In the genomic region with DNA sequence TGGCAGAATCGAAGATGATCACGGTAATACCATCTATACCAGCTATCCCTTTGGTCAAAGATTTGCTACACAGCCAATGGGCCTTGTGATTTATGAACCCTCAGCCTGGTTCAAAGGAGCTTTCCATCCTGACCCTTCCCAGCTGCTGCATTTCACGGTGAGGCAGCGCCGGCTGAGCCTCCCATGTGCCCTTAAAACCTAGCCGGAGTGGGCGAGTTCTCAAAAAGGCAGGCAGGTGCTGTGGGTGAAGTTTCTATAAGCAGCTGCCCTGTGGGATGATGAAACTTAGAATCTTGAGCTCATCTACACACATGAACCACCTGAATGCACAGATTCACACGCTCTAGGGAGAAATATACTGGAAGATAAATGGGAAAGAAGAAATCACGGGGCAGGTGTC, we compare ENCODE assay signal across 25 cellular contexts.
"Had no signal": no experiment of that assay in that cellular context is flagged by ENCODE, and none has a peak within 500 bp of the region (broad histone marks: within the 10 kb centered on the region; RNA-seq: fewer than 3 reads in every experiment).

No MANE protein-coding gene starts in this region.

- ATAC-seq: effector memory CD8-positive, alpha-beta T cell; left lobe of liver; mucosa of descending colon; natural killer cell treated with Interleukin-12 subunit alpha and Interleukin-12 subunit beta and Interleukin-15 and Interleukin-18, amount 100 ng/mL, for 72 hours; right cardiac atrium; stimulated activated effector memory CD8-positive, alpha-beta T cell treated with anti-CD3 and anti-CD28 coated beads, Interleukin-12 subunit alpha, Interleukin-12 subunit beta, amount 100 ng/mL, for 72 hours; stimulated activated naive CD8-positive, alpha-beta T cell treated with anti-CD3 and anti-CD28 coated beads, Interleukin-15, Interleukin-2, amounts not matched to agents 100 U/mL and 50 U/mL, for 24 hours had no signal

- H2AFZ ChIP-seq: neural progenitor cell had no signal

- H3K36me3 Mint-ChIP-seq: natural killer cell treated with Interleukin-12 subunit alpha and Interleukin-12 subunit beta and Interleukin-15 and Interleukin-18, amount 100 ng/mL, for 72 hours had no signal

- DNase-seq: cortex of kidney; effector memory CD8-positive, alpha-beta T cell; erythroblast; esophagus squamous epithelium; foreskin melanocyte; glutamatergic neuron; hypothalamus; mucosa of descending colon; naive B cell; sigmoid colon; stimulated activated CD4-positive, alpha-beta T cell treated with anti-CD3 and anti-CD28 coated beads, Interleukin-2, amount 100 ng/mL, for 24 hours; stimulated activated CD4-positive, alpha-beta T cell treated with anti-CD3 and anti-CD28 coated beads, Interleukin-4, amount 100 ng/mL, for 24 hours; stimulated activated naive CD8-positive, alpha-beta T cell treated with anti-CD3 and anti-CD28 coated beads, Interleukin-15, Interleukin-2, amounts not matched to agents 100 U/mL and 50 U/mL, for 24 hours; substantia nigra; testis; tibial artery had no signal

- H3K4me1 ChIP-seq: esophagus squamous epithelium, prostate gland, sigmoid colon, tibial artery had no signal

- H3K9me3 ChIP-seq: esophagus squamous epithelium, mucosa of descending colon, prostate gland, sigmoid colon, testis, tibial artery had no signal

- H3K4me1 Mint-ChIP-seq: memory B cell; naive B cell; stimulated activated effector memory CD8-positive, alpha-beta T cell treated with anti-CD3 and anti-CD28 coated beads, Interleukin-12 subunit alpha, Interleukin-12 subunit beta, amount 100 ng/mL, for 72 hours had no signal

- H3K27ac Mint-ChIP-seq: memory B cell; mesothelial cell of epicardium; naive B cell; natural killer cell treated with Interleukin-12 subunit alpha and Interleukin-12 subunit beta and Interleukin-15 and Interleukin-18, amount 100 ng/mL, for 72 hours; neural progenitor cell; stimulated activated effector memory CD8-positive, alpha-beta T cell treated with anti-CD3 and anti-CD28 coated beads, Interleukin-12 subunit alpha, Interleukin-12 subunit beta, amount 100 ng/mL, for 72 hours; type B pancreatic cell had no signal

- H3K27me3 ChIP-seq: esophagus squamous epithelium, neural progenitor cell, sigmoid colon, testis, tibial artery had no signal

- H3K9ac ChIP-seq: neural progenitor cell had no signal

- H3K27me3 Mint-ChIP-seq: effector memory CD8-positive, alpha-beta T cell; memory B cell; naive B cell; natural killer cell treated with Interleukin-12 subunit alpha and Interleukin-12 subunit beta and Interleukin-15 and Interleukin-18, amount 100 ng/mL, for 72 hours; type B pancreatic cell had no signal

- H3K9me3 Mint-ChIP-seq: effector memory CD8-positive, alpha-beta T cell; memory B cell; mesothelial cell of epicardium; naive B cell; natural killer cell treated with Interleukin-12 subunit alpha and Interleukin-12 subunit beta and Interleukin-15 and Interleukin-18, amount 100 ng/mL, for 72 hours; neural progenitor cell; stimulated activated effector memory CD8-positive, alpha-beta T cell treated with anti-CD3 and anti-CD28 coated beads, Interleukin-12 subunit alpha, Interleukin-12 subunit beta, amount 100 ng/mL, for 72 hours; type B pancreatic cell had no signal

- H3K4me3 Mint-ChIP-seq: effector memory CD8-positive, alpha-beta T cell; memory B cell; mesothelial cell of epicardium; naive B cell; natural killer cell treated with Interleukin-12 subunit alpha and Interleukin-12 subunit beta and Interleukin-15 and Interleukin-18, amount 100 ng/mL, for 72 hours; neural progenitor cell; stimulated activated effector memory CD8-positive, alpha-beta T cell treated with anti-CD3 and anti-CD28 coated beads, Interleukin-12 subunit alpha, Interleukin-12 subunit beta, amount 100 ng/mL, for 72 hours; type B pancreatic cell had no signal

- H3K27ac ChIP-seq: esophagus squamous epithelium, neural progenitor cell, prostate gland, sigmoid colon, testis, tibial artery had no signal
